1 cellular context compared by ENCODE assay signal in genomic region chr5:43066799-43067741, GRCh38.
TF ChIP-seq lines count a peak whose summit lies in the region.

No MANE protein-coding gene starts in this region.

TF ChIP-seq in K562, 482 proteins besides CTCF, POLR2A, EP300 and RAD21 (continued from another document and continues in another):
- TF ChIP-seq TRIM25 (IDR thresholded peaks at IDR 0.05; ENCODE audit: borderline replicate concordance), result no peak; the same call in 1 of the 2 replicates
- no peak for TF ChIP-seq PCBP2 (IDR thresholded peaks at IDR 0.05; ENCODE audit: low read depth, low read length, poor library complexity, severe bottlenecking)
- peak in 1 of 2 experiments; percentile 56; a peak in 1 of 4 replicates for TF ChIP-seq RCOR1 (IDR thresholded peaks at IDR 0.05; ENCODE audit: borderline replicate concordance in 1 of 2, low read depth in 2 of 2, low read length in 2 of 2)
- TF ChIP-seq ZNF75A (CRISPR knock-in tag; IDR thresholded peaks at IDR 0.05), result no peak
- TF ChIP-seq EP400 (IDR thresholded peaks at IDR 0.05), result peak; percentile 90
- no peak for TF ChIP-seq ZBTB8A (IDR thresholded peaks at IDR 0.05; ENCODE audit: partially characterized antibody)
- no peak for TF ChIP-seq EWSR1 (IDR thresholded peaks at IDR 0.05; ENCODE audit: borderline replicate concordance, low read depth, partially characterized antibody)
- 0 out of 2 replicates have a peak, but pooled peaks have one; percentile 56 for TF ChIP-seq MAX (CRISPR knock-in tag; IDR thresholded peaks at IDR 0.05)
- no peak for TF ChIP-seq DEAF1 (CRISPR knock-in tag; IDR thresholded peaks at IDR 0.05)
- TF ChIP-seq TOE1 (IDR thresholded peaks at IDR 0.05; ENCODE audit: borderline replicate concordance), result peak; percentile 78; the same call in 1 of the 2 replicates
- no peak for TF ChIP-seq TOE1 (CRISPR knock-in tag; IDR thresholded peaks at IDR 0.05; ENCODE audit: borderline replicate concordance, low read depth)
- no peak for TF ChIP-seq ZC3H8 (IDR thresholded peaks at IDR 0.05)
- TF ChIP-seq PKNOX1 (IDR thresholded peaks at IDR 0.05), result no peak
- no peak for TF ChIP-seq CCNT2 (IDR thresholded peaks at IDR 0.05; ENCODE audit: borderline replicate concordance, extremely low read depth, insufficient read length, low read depth, low read length)
- no peak for TF ChIP-seq ERF (CRISPR knock-in tag; IDR thresholded peaks at IDR 0.05)
- TF ChIP-seq TAF7 (tag; IDR thresholded peaks at IDR 0.05), result peak; percentile 74
- TF ChIP-seq POLR2AphosphoS2 (IDR thresholded peaks at IDR 0.05; ENCODE audit: low read length), result no peak; the same call in 1 of the 2 replicates
- TF ChIP-seq ZNF23 (CRISPR knock-in tag; IDR thresholded peaks at IDR 0.05), result no peak
- 0 out of 2 replicates have a peak, but pooled peaks have one; percentile 3 for TF ChIP-seq ZNF668 (CRISPR knock-in tag; IDR thresholded peaks at IDR 0.05)
- TF ChIP-seq MCM2 (IDR thresholded peaks at IDR 0.05; ENCODE audit: low read depth), result no peak
- TF ChIP-seq SRSF3 (IDR thresholded peaks at IDR 0.05; ENCODE audit: insufficient read depth, low read length), result no peak
- no peak for TF ChIP-seq GATA2 (CRISPR knock-in tag; IDR thresholded peaks at IDR 0.05)
- peak; percentile 35; the same call in 1 of the 2 replicates for TF ChIP-seq ZNF592 (IDR thresholded peaks at IDR 0.05)
- no peak for TF ChIP-seq BCL6 (CRISPR knock-in tag; IDR thresholded peaks at IDR 0.05)
- peak in 1 of 2 experiments; percentile 31; a peak in 1 of 4 replicates for TF ChIP-seq MAZ (CRISPR knock-in tag; conservative IDR thresholded peaks at IDR 0.05 in 1 of 2, IDR thresholded peaks at IDR 0.05 in 1 of 2)
- TF ChIP-seq CLOCK (CRISPR knock-in tag; IDR thresholded peaks at IDR 0.05; ENCODE audit: borderline replicate concordance), result no peak
- TF ChIP-seq RHOXF2B (CRISPR knock-in tag; conservative IDR thresholded peaks at IDR 0.05), result no peak
- peak; percentile 21 for TF ChIP-seq BRD9 (IDR thresholded peaks at IDR 0.05; ENCODE audit: low read depth, partially characterized antibody)
- no peak for TF ChIP-seq TCF7L2 (IDR thresholded peaks at IDR 0.05; ENCODE audit: low read depth, low read length)
- no peak for TF ChIP-seq HMG20A (CRISPR knock-in tag; conservative IDR thresholded peaks at IDR 0.05)
- no peak for TF ChIP-seq MAFG (tag; conservative IDR thresholded peaks at IDR 0.05)
- TF ChIP-seq SIN3A (IDR thresholded peaks at IDR 0.05; ENCODE audit: borderline replicate concordance in 2 of 2, control insufficient read depth in 1 of 2, low read depth in 2 of 2, low read length in 2 of 2), result peak; percentile 56 to 60; a peak in 1 of 4 replicates
- no peak for TF ChIP-seq ZNF3 (CRISPR knock-in tag; IDR thresholded peaks at IDR 0.05)
- peak; percentile 90 for TF ChIP-seq MYC (IDR thresholded peaks at IDR 0.05; ENCODE audit: low read depth, low read length)
- TF ChIP-seq MYC (CRISPR knock-in tag; IDR thresholded peaks at IDR 0.05; ENCODE audit: borderline replicate concordance, low read depth), result peak; percentile 60; the same call in 1 of the 2 replicates
- TF ChIP-seq ZNF79 (CRISPR knock-in tag; IDR thresholded peaks at IDR 0.05; ENCODE audit: low read depth), result no peak
- TF ChIP-seq ARID1B (IDR thresholded peaks at IDR 0.05), result no peak
- TF ChIP-seq E2F1 (CRISPR knock-in tag; IDR thresholded peaks at IDR 0.05), result peak; percentile 62; the same call in 1 of the 2 replicates
- no peak for TF ChIP-seq FOS (IDR thresholded peaks at IDR 0.05; ENCODE audit: extremely low read depth, insufficient read length)
- TF ChIP-seq HCFC1 (IDR thresholded peaks at IDR 0.05; ENCODE audit: low read depth, low read length), result peak; percentile 82
- TF ChIP-seq ZNF384 (IDR thresholded peaks at IDR 0.05; ENCODE audit: low read depth, low read length), result no peak
- no peak for TF ChIP-seq NR4A1 (CRISPR knock-in tag; IDR thresholded peaks at IDR 0.05)
- TF ChIP-seq NR4A1 (tag; IDR thresholded peaks at IDR 0.05), result 0 out of 2 replicates have a peak, but pooled peaks have one; percentile 36
